Comparison of ENCODE assay signal across 12 cellular contexts in genomic region chr9:121634329-121634784, GRCh38. TPM values are rescaled to one million over a fixed set of nuclear protein-coding genes. Genes with fewer than 3 reads are reported as not detected.
A peak's percentile ranks its signal among the peaks of the same experiment; 100 is the strongest.
DNase-seq lines count a peak whose midpoint lies in the region; ATAC-seq and TF ChIP-seq lines count a peak whose summit lies in the region.
"Had no signal": no experiment of that assay in that cellular context is flagged by ENCODE, and none has a peak within 500 bp of the region (broad histone marks: within the 10 kb centered on the region; RNA-seq: fewer than 3 reads in every experiment).

No MANE protein-coding gene starts in this region.

- H3K9me3 ChIP-seq in right atrium auricular region (no peaks in the 10 kb centered on the region), hepatocyte (ENCODE audit: low read depth) (no peaks in the 10 kb centered on the region), upper lobe of right lung (no peaks in the 10 kb centered on the region), Karpas-422 (ENCODE audit: low read length) (no peaks in the 10 kb centered on the region)
- H3K9me3 ChIP-seq: BE2C had no signal

- H3K79me2 ChIP-seq in hepatocyte (no peaks in the 10 kb centered on the region), Karpas-422 (ENCODE audit: low read length) (no peaks in the 10 kb centered on the region)

- H4K20me1 ChIP-seq in hepatocyte (ENCODE audit: insufficient read depth, poor library complexity, severe bottlenecking) (no peaks in the 10 kb centered on the region), Karpas-422 (ENCODE audit: insufficient read depth, low read depth, low read length) (no peaks in the 10 kb centered on the region)

- H3K9me2 ChIP-seq in hepatocyte (replicated peaks; ENCODE audit: insufficient read depth) = no peaks in the 10 kb centered on the region
- H3K9me2 ChIP-seq in Karpas-422 (replicated peaks; ENCODE audit: insufficient read depth, low read length) = no peaks in the 10 kb centered on the region

- H3K4me1 ChIP-seq in right atrium auricular region (peaks cover 0 to 63% of the 10 kb centered on the region in 2 donors), hepatocyte (ENCODE audit: insufficient read depth) (peaks cover 30% of the 10 kb centered on the region), upper lobe of right lung (peaks cover 15% of the 10 kb centered on the region), Karpas-422 (ENCODE audit: low read length) (no peaks in the 10 kb centered on the region)
- H3K4me1 ChIP-seq: BE2C had no signal

- ATAC-seq in left ventricle myocardium superior (no peak), upper lobe of right lung (peak; percentile 11)

- intact Hi-C loops in left ventricle myocardium superior (cut with micrococcal nuclease) = loop anchor here (10.0 kb wide), 1 partner anchor 50 kb away; no protein-coding TSS in a partner anchor
- intact Hi-C loops in upper lobe of right lung (cut with DNase I) = no loop called here

- WGBS in hepatocyte (ENCODE audit: low lambda C conversion rate, missing lambda C conversion rate) = 79% methylated on average over 8 of the region's 8 CpGs

- no peaks in the 10 kb centered on the region for H3K36me3 Mint-ChIP-seq in endothelial cell (ENCODE audit: low read depth, unreplicated experiment)
- H3K36me3 Mint-ChIP-seq: activated CD4-positive, alpha-beta memory T cell treated with anti-CD3 and anti-CD28 coated beads for 36 hours had no signal

- H3K9ac ChIP-seq in Karpas-422 (ENCODE audit: low read length) = no peak overlapping the region

- H2AFZ ChIP-seq in hepatocyte (no peak overlapping the region), Karpas-422 (ENCODE audit: low read length) (no peak overlapping the region)

- no peak overlapping the region for H3K27ac Mint-ChIP-seq in endothelial cell (ENCODE audit: unreplicated experiment)
- H3K27ac Mint-ChIP-seq: activated CD4-positive, alpha-beta memory T cell treated with anti-CD3 and anti-CD28 coated beads for 36 hours had no signal

- peaks cover 20% of the 10 kb centered on the region for H3K4me1 Mint-ChIP-seq in endothelial cell (ENCODE audit: unreplicated experiment)

- TF ChIP-seq CTCF in right atrium auricular region (IDR thresholded peaks at IDR 0.05) = no peak
- TF ChIP-seq CTCF in hepatocyte (IDR thresholded peaks at IDR 0.05; ENCODE audit: poor library complexity) = no peak
- TF ChIP-seq CTCF in upper lobe of right lung (IDR thresholded peaks at IDR 0.05) = no peak
- TF ChIP-seq CTCF in endothelial cell (IDR thresholded peaks at IDR 0.05; ENCODE audit: unreplicated experiment) = no peak

- H3K27me3 Mint-ChIP-seq in endothelial cell (ENCODE audit: unreplicated experiment) = peaks cover 9% of the 10 kb centered on the region

- DNase-seq in left ventricle myocardium superior = peak; percentile 20
- no peak for DNase-seq in right atrium auricular region (ENCODE audit: low spot score)
- peak; percentile 21 for DNase-seq in NOMO-1 treated with DMSO at 0.1 percent for 48 hours (lab: John Stamatoyannopoulos, UW; ENCODE audit: unreplicated experiment)
- DNase-seq in hepatocyte (ENCODE audit: low spot score) = no peak
- DNase-seq in upper lobe of right lung = no peak
- no peak for DNase-seq in hepatic stellate cell (ENCODE audit: low spot score)
- no peak for DNase-seq in endothelial cell (ENCODE audit: low spot score)
- DNase-seq in Karpas-422 = no peak
- DNase-seq: activated CD4-positive, alpha-beta memory T cell treated with anti-CD3 and anti-CD28 coated beads for 36 hours; NCI-H1436; NK-92 treated with Interleukin-12 subunit alpha and Interleukin-12 subunit beta, amount 100 ng/mL, for 24 hours had no signal

- H3K4me3 ChIP-seq in right atrium auricular region (no peak overlapping the region), hepatocyte (no peak overlapping the region), upper lobe of right lung (no peak overlapping the region), Karpas-422 (ENCODE audit: low read length) (no peak overlapping the region)

- H3K36me3 ChIP-seq in right atrium auricular region (no peaks in the 10 kb centered on the region), hepatocyte (replicated peaks; ENCODE audit: insufficient read depth, low read depth) (no peaks in the 10 kb centered on the region), upper lobe of right lung (no peaks in the 10 kb centered on the region), Karpas-422 (ENCODE audit: insufficient read depth, low read length) (no peaks in the 10 kb centered on the region)
- H3K36me3 ChIP-seq: BE2C had no signal

- H3K27ac ChIP-seq in right atrium auricular region (peak overlapping the region in 1 of 2 donors; percentile 21), hepatocyte (no peak overlapping the region), upper lobe of right lung (no peak overlapping the region), Karpas-422 (ENCODE audit: low read length) (no peak overlapping the region)

- no peaks in the 10 kb centered on the region for H3K27me3 ChIP-seq in right atrium auricular region
- no peaks in the 10 kb centered on the region for H3K27me3 ChIP-seq in hepatocyte
- H3K27me3 ChIP-seq in upper lobe of right lung = no peaks in the 10 kb centered on the region
- no peaks in the 10 kb centered on the region for H3K27me3 ChIP-seq in Karpas-422 (ENCODE audit: low read length)
- H3K27me3 ChIP-seq: BE2C had no signal

- peak overlapping the region; percentile 33 for H3K4me2 ChIP-seq in hepatocyte
- no peak overlapping the region for H3K4me2 ChIP-seq in Karpas-422 (ENCODE audit: low read depth, low read length, poor library complexity, severe bottlenecking)

- H3K9me3 Mint-ChIP-seq in endothelial cell (ENCODE audit: unreplicated experiment) = no peaks in the 10 kb centered on the region
- H3K9me3 Mint-ChIP-seq: activated CD4-positive, alpha-beta memory T cell treated with anti-CD3 and anti-CD28 coated beads for 36 hours had no signal

- H3K4me3 Mint-ChIP-seq in endothelial cell (ENCODE audit: unreplicated experiment) = no peak overlapping the region
- H3K4me3 Mint-ChIP-seq: activated CD4-positive, alpha-beta memory T cell treated with anti-CD3 and anti-CD28 coated beads for 36 hours had no signal

RNA-seq across cellular contexts. Expression of gene DAB2IP, which starts 17.1 kb away (rescaled TPM):
- total RNA-seq in left ventricle myocardium superior = 54.8 TPM
- 10 to 100 TPM; 38.0 to 47.0 TPM for total RNA-seq in right atrium auricular region
- 23.6 and 31.0 TPM in 2 replicates for total RNA-seq in hepatocyte
- polyA plus RNA-seq in hepatocyte = 11.1 and 11.6 TPM in 2 replicates
- 81.6 TPM for total RNA-seq in upper lobe of right lung
- total RNA-seq in endothelial cell (ENCODE audit: unreplicated experiment) = 104 TPM
- total RNA-seq in Karpas-422 (2014; rRNA removed; shearing (Covaris generic); ENCODE audit: low replicate concordance) = 0.18 and 1.3 TPM in 2 replicates
- total RNA-seq: activated CD4-positive, alpha-beta memory T cell treated with anti-CD3 and anti-CD28 coated beads for 36 hours had no signal

Comparison
In these comparisons a context has a peak if more than half of its experiments do, and no peak if none do; other contexts are left out.
1. DNase-seq: peak in left ventricle myocardium superior (single experiment) and NOMO-1 treated with DMSO at 0.1 percent for 48 hours (single experiment); none in right atrium auricular region (single experiment), hepatocyte (single experiment), upper lobe of right lung (single experiment), hepatic stellate cell (single experiment), endothelial cell (single experiment) and Karpas-422 (single experiment).
2. RNA of gene DAB2IP, which starts 17.1 kb away (total RNA-seq): 104 TPM in endothelial cell (single experiment), 81.6 TPM in upper lobe of right lung (single experiment), 54.8 TPM in left ventricle myocardium superior (single experiment), 38.0 to 47.0 TPM in right atrium auricular region and 23.6 to 31.0 TPM in hepatocyte; 0.18 to 1.3 TPM in Karpas-422; every median in the first group is over 10 times any median in the second.